15 cellular contexts compared by ENCODE assay signal in the genomic region with DNA sequence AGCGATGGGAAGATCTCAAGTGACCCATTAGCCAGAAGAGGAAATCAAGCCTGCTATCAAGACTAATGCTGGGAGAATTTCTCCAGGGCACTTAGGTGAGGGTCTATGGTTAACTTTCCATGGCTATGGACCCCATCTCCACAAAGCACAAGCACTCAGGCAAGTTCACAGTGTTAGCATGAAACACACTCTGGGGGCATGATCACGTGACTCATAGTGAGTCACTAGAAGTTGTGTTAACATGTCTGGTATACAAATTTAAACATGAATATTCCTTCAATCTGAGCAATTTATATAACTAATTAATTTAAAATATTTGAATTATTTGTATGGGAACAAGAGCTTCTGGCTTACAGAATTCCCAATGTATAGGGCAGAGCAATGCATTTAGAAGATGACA.
"Had no signal": no experiment of that assay in that cellular context is flagged by ENCODE, and none has a peak within 500 bp of the region (broad histone marks: within the 10 kb centered on the region; RNA-seq: fewer than 3 reads in every experiment).

No MANE protein-coding gene starts in this region.

- H3K27me3 ChIP-seq: ascending aorta, tibial artery, uterus had no signal

- H3K9me3 Mint-ChIP-seq: activated naive CD8-positive, alpha-beta T cell treated with anti-CD3 and anti-CD28 coated beads, Interleukin-2, amount 50 U/mL, for 24 hours; nephron progenitor cell; T-cell had no signal

- H3K36me3 Mint-ChIP-seq: T-cell had no signal

- H3K27ac ChIP-seq: ascending aorta, coronary artery, tibial artery, uterus, WERI-Rb-1 had no signal

- DNase-seq: activated CD4-positive, alpha-beta T cell treated with anti-CD3 and anti-CD28 coated beads for 4 hours; activated naive CD4-positive, alpha-beta T cell treated with Interleukin-2 at 50 U/mL for 16 hours; activated naive CD8-positive, alpha-beta T cell treated with anti-CD3 and anti-CD28 coated beads, Interleukin-2, amount 50 U/mL, for 24 hours; effector CD4-positive, alpha-beta T cell; hypothalamus; mesendoderm; nephron progenitor cell; stimulated activated CD4-positive, alpha-beta T cell treated with anti-CD3 and anti-CD28 coated beads, Interleukin-15, amount 100 ng/mL, for 24 hours; stimulated activated CD4-positive, alpha-beta T cell treated with anti-CD3 and anti-CD28 coated beads, Interleukin-4, amount 100 ng/mL, for 24 hours; T-cell; tibial artery; uterus; WERI-Rb-1 had no signal

- H3K4me3 Mint-ChIP-seq: activated naive CD8-positive, alpha-beta T cell treated with anti-CD3 and anti-CD28 coated beads, Interleukin-2, amount 50 U/mL, for 24 hours; nephron progenitor cell; T-cell had no signal

- H3K4me3 ChIP-seq: ascending aorta, coronary artery, tibial artery, uterus had no signal

- H3K36me3 ChIP-seq: ascending aorta, tibial artery, uterus, WERI-Rb-1 had no signal

- ATAC-seq: activated naive CD8-positive, alpha-beta T cell treated with anti-CD3 and anti-CD28 coated beads, Interleukin-2, amount 50 U/mL, for 24 hours; T-cell had no signal

- H3K4me1 Mint-ChIP-seq: T-cell had no signal

- H3K27ac Mint-ChIP-seq: activated naive CD8-positive, alpha-beta T cell treated with anti-CD3 and anti-CD28 coated beads, Interleukin-2, amount 50 U/mL, for 24 hours; nephron progenitor cell; T-cell had no signal

- H3K9me3 ChIP-seq: ascending aorta, tibial artery, uterus had no signal

- H3K4me1 ChIP-seq: ascending aorta, tibial artery, uterus had no signal
